20 cellular contexts compared by ENCODE assay signal in the genomic region with DNA sequence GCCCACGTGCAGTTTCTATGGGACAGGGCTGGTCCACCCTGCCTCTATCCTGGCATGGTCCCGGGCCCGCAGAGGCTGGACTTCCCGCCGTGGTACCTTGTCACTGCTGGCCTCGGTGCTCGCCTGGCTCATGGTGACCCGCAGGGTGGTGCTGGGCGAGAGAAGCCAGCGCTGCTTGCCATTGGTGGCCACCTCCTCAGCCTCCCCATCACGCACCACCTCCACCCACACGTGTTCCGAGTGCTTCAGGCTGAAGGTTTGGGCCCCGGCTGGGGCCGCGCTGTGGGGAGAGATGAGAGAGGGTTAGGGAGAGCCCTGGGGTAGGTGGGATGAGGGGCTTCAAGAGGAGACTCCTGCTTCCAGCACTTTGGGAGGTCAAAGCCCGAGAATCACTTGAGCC. TPM values are rescaled to one million over a fixed set of nuclear protein-coding genes. Genes with fewer than 3 reads are reported as not detected.
"Had no signal": no experiment of that assay in that cellular context is flagged by ENCODE, and none has a peak within 500 bp of the region (broad histone marks: within the 10 kb centered on the region; RNA-seq: fewer than 3 reads in every experiment).

No MANE protein-coding gene starts in this region.

- H3K36me3 ChIP-seq: esophagus muscularis mucosa, lower lobe of right lung had no signal

- H3K36me3 Mint-ChIP-seq: mesothelial cell of epicardium had no signal

- H3K4me1 Mint-ChIP-seq: mesothelial cell of epicardium had no signal

- ATAC-seq: foreskin keratinocyte, heart right ventricle, left cardiac atrium, left lung, left ventricle myocardium superior had no signal

- H3K27ac Mint-ChIP-seq: mesothelial cell of epicardium had no signal

- H3K4me1 ChIP-seq: esophagus muscularis mucosa, foreskin keratinocyte, heart right ventricle, lower lobe of right lung had no signal

- H3K4me3 Mint-ChIP-seq: mesothelial cell of epicardium had no signal

- H3K4me3 ChIP-seq: coronary artery, dorsolateral prefrontal cortex, esophagus muscularis mucosa, heart right ventricle, left lung, lower lobe of right lung had no signal

- DNase-seq: cerebellar nuclear complex; dermis blood vessel endothelial cell; dorsolateral prefrontal cortex; effector CD4-positive, alpha-beta T cell; effector memory CD4-positive, alpha-beta T cell; foreskin keratinocyte; glutamatergic neuron; head of caudate nucleus; heart right ventricle; hippocampal formation; left cardiac atrium; left lung; left ventricle myocardium superior; lower lobe of right lung; mesenchymal stem cell had no signal

- H3K9me3 Mint-ChIP-seq: mesothelial cell of epicardium had no signal

- H3K27me3 ChIP-seq: dorsolateral prefrontal cortex, foreskin keratinocyte had no signal

- H3K27ac ChIP-seq: coronary artery, esophagus muscularis mucosa, foreskin keratinocyte, heart right ventricle, left lung, lower lobe of right lung had no signal

- H3K9me3 ChIP-seq: esophagus muscularis mucosa, heart right ventricle, left lung, lower lobe of right lung had no signal

RNA-seq across cellular contexts. Expression of a gene that starts 14.5 kb away (rescaled TPM):
- total RNA-seq: endothelial cell of umbilical vein, fibroblast of lung had no signal
- polyA plus RNA-seq: endothelial cell of umbilical vein had no signal
